Comparison of ENCODE assay signal across 1 cellular context in the genomic region with DNA sequence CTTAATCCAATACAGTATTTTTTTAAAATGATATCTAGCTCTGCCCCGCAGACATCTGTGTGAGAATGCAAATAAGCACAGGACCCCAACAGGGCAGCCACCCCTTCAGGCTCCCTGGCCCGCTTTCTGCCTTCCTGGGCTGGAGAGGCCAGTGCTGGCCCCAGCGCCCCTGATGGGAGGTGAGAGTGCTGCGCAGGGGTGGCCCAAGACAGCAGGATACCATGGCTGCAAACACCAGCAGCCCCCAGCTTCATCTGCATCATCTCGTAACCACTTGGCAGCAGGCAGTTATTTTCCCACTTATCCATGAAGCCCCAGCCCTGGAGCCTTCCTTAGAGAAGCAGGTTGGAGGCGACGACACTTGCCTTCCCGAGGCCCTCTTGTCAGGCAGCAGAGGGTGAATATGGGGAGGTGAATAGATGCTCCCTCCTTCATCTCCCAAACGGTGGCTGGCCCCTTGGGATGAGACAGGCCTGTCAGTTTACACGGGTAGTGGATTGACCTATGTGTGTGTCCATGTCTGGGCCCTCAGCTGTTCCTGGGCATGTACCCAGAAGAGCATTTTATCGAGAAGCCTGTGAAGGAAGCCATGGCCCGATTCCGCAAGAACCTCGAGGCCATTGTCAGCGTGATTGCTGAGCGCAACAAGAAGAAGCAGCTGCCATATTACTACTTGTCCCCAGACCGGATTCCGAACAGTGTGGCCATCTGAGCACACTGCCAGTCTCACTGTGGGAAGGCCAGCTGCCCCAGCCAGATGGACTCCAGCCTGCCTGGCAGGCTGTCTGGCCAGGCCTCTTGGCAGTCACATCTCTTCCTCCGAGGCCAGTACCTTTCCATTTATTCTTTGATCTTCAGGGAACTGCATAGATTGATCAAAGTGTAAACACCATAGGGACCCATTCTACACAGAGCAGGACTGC.
TF ChIP-seq lines count a peak whose summit lies in the region.

No MANE protein-coding gene starts in this region.

TF ChIP-seq in K562, 482 proteins besides CTCF, POLR2A, EP300 and RAD21 (continued from another document):
- TF ChIP-seq ZNF398 (CRISPR knock-in tag; IDR thresholded peaks at IDR 0.05) (no peak), FUS (optimal IDR thresholded peaks at IDR 0.05; ENCODE audit: low read depth, low read length) (no peak), HIVEP1 (CRISPR knock-in tag; IDR thresholded peaks at IDR 0.05) (no peak)
